Comparison of ENCODE assay signal across 8 cellular contexts in the genomic region with DNA sequence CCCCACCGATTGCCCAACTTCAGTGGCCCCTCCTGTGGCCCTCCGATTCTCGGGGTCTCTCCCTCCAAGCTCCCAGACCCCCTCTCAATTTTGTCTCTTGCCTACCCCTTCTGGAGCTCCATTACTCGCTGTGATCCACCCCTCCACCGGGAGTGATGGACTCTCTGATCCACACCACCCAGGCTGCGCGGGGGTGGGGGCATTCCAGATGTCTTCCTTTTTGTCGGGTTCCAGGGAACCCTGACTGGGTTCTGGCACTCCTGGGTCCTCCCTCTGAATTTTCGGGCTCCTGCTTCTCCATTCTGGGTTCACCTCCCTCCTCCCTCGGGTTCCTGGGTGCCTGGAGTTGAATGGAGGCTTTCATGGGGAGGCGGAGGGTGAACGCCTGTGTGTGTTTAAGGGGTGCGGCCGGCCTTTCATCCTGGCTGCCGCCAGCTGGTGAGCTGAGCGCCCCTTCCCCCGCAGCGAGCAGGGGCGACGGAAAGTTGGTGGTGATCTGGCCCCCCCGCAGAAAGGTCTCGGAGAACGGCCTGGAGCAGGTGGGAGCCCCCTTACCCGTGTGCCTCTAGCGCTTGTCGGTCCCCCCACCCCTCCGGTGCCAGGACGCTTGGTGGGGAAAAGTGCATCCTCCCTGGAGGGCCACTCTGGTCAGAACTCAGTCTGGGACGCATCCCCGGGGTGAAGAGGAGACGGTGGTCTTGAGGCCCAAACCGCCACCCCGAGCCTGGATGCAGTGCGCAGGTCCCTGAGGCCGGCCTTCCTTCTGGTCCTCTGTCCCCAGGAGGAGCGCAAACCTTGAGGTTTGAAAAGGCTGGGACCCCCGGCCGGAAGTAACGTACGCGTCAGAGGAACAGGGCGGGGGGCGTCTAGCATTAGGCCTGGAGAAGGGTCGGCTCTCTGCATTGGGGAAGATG. TPM values are rescaled to one million over a fixed set of nuclear protein-coding genes. Genes with fewer than 3 reads are reported as not detected.
A peak's percentile ranks its signal among the peaks of the same experiment; 100 is the strongest.
DNase-seq lines count a peak whose midpoint lies in the region; ATAC-seq and TF ChIP-seq lines count a peak whose summit lies in the region.

No MANE protein-coding gene starts in this region.

- peak overlapping the region; percentile 77 for H2AFZ ChIP-seq in mammary epithelial cell (ENCODE audit: low read depth, low read length)

- WGBS in mammary epithelial cell (ENCODE audit: low coverage, missing lambda C conversion rate), result 1% methylated on average over 16 of the region's 44 CpGs
- under 1% methylated on average over 17 of the region's 44 CpGs for WGBS in right lobe of liver (ENCODE audit: insufficient coverage, low coverage, low lambda C conversion rate, missing lambda C conversion rate)

- H3K4me1 ChIP-seq in mammary epithelial cell (ENCODE audit: insufficient read depth, low read length), result peaks cover 26% of the 10 kb centered on the region
- peaks cover 0 to 18% (median 8%) of the 10 kb centered on the region in 4 donors for H3K4me1 ChIP-seq in right lobe of liver
- peaks cover 2 to 43% (median 38%) of the 10 kb centered on the region in 5 donors for H3K4me1 ChIP-seq in subcutaneous abdominal adipose tissue (ENCODE audit: control insufficient read depth in 5 of 5, insufficient read depth in 5 of 5, low read length in 5 of 5)

- H3K9me3 ChIP-seq in mammary epithelial cell (replicated peaks; ENCODE audit: insufficient read depth, low read length) (no peaks in the 10 kb centered on the region), right lobe of liver (no peaks in the 10 kb centered on the region), subcutaneous abdominal adipose tissue (ENCODE audit: control insufficient read depth in 5 of 5, low read length in 5 of 5) (no peaks in the 10 kb centered on the region)

- peak overlapping the region; percentile 29 for H3K27ac ChIP-seq in mammary epithelial cell (ENCODE audit: insufficient read depth, low read depth, low read length)
- H3K27ac ChIP-seq in right lobe of liver, result peak overlapping the region; percentile 58 to 82 (median 69)
- H3K27ac ChIP-seq in subcutaneous abdominal adipose tissue (ENCODE audit: low read depth, low read length), result peak overlapping the region; percentile 78

- H3K36me3 ChIP-seq in mammary epithelial cell (ENCODE audit: insufficient read depth, low read length) (no peaks in the 10 kb centered on the region), right lobe of liver (no peaks in the 10 kb centered on the region), subcutaneous abdominal adipose tissue (ENCODE audit: control insufficient read depth in 5 of 5, insufficient read depth in 5 of 5, low read length in 5 of 5) (no peaks in the 10 kb centered on the region)

- peak overlapping the region; percentile 87 for H3K4me2 ChIP-seq in mammary epithelial cell (ENCODE audit: insufficient read depth, low read depth, low read length)

- no peaks in the 10 kb centered on the region for H3K79me2 ChIP-seq in mammary epithelial cell (ENCODE audit: insufficient read depth, low read length)

- H3K9ac ChIP-seq in mammary epithelial cell (ENCODE audit: insufficient read depth, low read length) (peak overlapping the region; percentile 70), subcutaneous abdominal adipose tissue (ENCODE audit: low read length in 5 of 5) (peak overlapping the region; percentile 26 to 83 (median 64))

- ATAC-seq in right lobe of liver (peak in 1 of 4 donors; percentile 0), HG02884 (IDR thresholded peaks at IDR 0.05; ENCODE audit: unreplicated experiment) (no peak)

- no peak for TF ChIP-seq POLR2A in right lobe of liver (IDR thresholded peaks at IDR 0.05)

- no TSS peak for BruUV-seq in mammary epithelial cell (replicated peaks; lab: Mats Ljungman, UMichigan)

- intact Hi-C loops in mammary epithelial cell (cut with micrococcal nuclease) (loop anchor here (1.0 to 5.0 kb wide), 5 partner anchors 43 to 477 kb away; partner anchors contain the start of genes ASF1B, DCAF15 and PRKACA), right lobe of liver (cut with DNase I) (no loop called here)

- in situ Hi-C loops in mammary epithelial cell (cut with MboI; ENCODE audit: low sequenced_read_pairs in 2 of 2), result loop anchor here (5.0 to 10.0 kb wide), 2 partner anchors 192 to 199 kb away; partner anchors contain the start of gene NANOS3 (in 1 of the 2)

- no peaks in the 10 kb centered on the region for H4K20me1 ChIP-seq in mammary epithelial cell (ENCODE audit: insufficient read depth, low read length)

- H3K4me3 ChIP-seq in mammary epithelial cell (replicated peaks in 1 of 3; ENCODE audit: insufficient read depth in 1 of 3, low read depth in 2 of 3, low read length in 3 of 3) (peak overlapping the region; percentile 48 to 84 (median 49)), right lobe of liver (peak overlapping the region; percentile 68 to 75 (median 69)), subcutaneous abdominal adipose tissue (ENCODE audit: low read depth in 1 of 5, low read length in 5 of 5) (peak overlapping the region; percentile 77 to 86 (median 81))

- TF ChIP-seq CTCF in mammary epithelial cell (conservative IDR thresholded peaks at IDR 0.05 in 1 of 2, IDR thresholded peaks at IDR 0.05 in 1 of 2; ENCODE audit: extremely low read depth in 1 of 2, insufficient read depth in 1 of 2, low read depth in 1 of 2, low read length in 2 of 2) (peak in 1 of 2 donors; percentile 0), right lobe of liver (IDR thresholded peaks at IDR 0.05) (no peak)

- dilution Hi-C loops in mammary epithelial cell (cut with HindIII; ENCODE audit: low sequenced_read_pairs), result no loop called here

- DNase-seq in NCI-H1417 (lab: John Stamatoyannopoulos, UW) (peak in 2 of 3 experiments; percentile 81 to 88), NCI-H1417 treated with DMSO at 0.1 percent for 48 hours (lab: John Stamatoyannopoulos, UW) (no peak), NCI-H748 (lab: John Stamatoyannopoulos, UW; ENCODE audit: unreplicated experiment) (peak; percentile 64), mammary epithelial cell (peak; percentile 60), right lobe of liver (peak in 1 of 3 donors; percentile 63), NCI-H1694 treated with DMSO at 0.1 percent for 48 hours (lab: John Stamatoyannopoulos, UW) (no peak)

- H3K27me3 ChIP-seq in mammary epithelial cell (ENCODE audit: insufficient read depth, low read length) (no peaks in the 10 kb centered on the region), right lobe of liver (no peaks in the 10 kb centered on the region), subcutaneous abdominal adipose tissue (ENCODE audit: control insufficient read depth in 5 of 5, insufficient read depth in 4 of 5, low read length in 5 of 5) (no peaks in the 10 kb centered on the region)

- CTCF ChIA-PET in mammary epithelial cell (lab: Charles Lee; ENCODE audit: low non-redundant PET), result interaction anchor here (0.6 kb wide), 2 partner anchors 56 to 194 kb away, joined by 4 read pairs; no protein-coding TSS in a partner anchor

RNA-seq across cellular contexts. Expression of gene MISP3, which starts 1.6 kb away (rescaled TPM):
- total RNA-seq in mammary epithelial cell (1 to 10 TPM; 1.2 to 1.5 TPM), right lobe of liver (10 to 100 TPM in 1 of 6 experiments, 1 to 10 TPM in 5; 3.6 to 12.0 (median 6.1) TPM)
- 0.59 TPM for polyA plus RNA-seq in mammary epithelial cell
- polyA minus RNA-seq in mammary epithelial cell, result not detected

RNA-seq across cellular contexts. Expression of gene C19orf67, which starts 11.4 kb away (rescaled TPM):
- total RNA-seq in mammary epithelial cell (not detected), right lobe of liver (under 1 TPM in 1 of 6 experiments, not detected in 5; 0.27 TPM)
- not detected for polyA plus RNA-seq in mammary epithelial cell
- not detected for polyA minus RNA-seq in mammary epithelial cell

RNA-seq across cellular contexts. Expression of gene PALM3, which starts 12.3 kb away (rescaled TPM):
- total RNA-seq in mammary epithelial cell (not detected), right lobe of liver (10 to 100 TPM in 4 of 6 experiments, 1 to 10 TPM in 2; 5.3 to 33.9 (median 17.0) TPM)
- not detected for polyA plus RNA-seq in mammary epithelial cell
- polyA minus RNA-seq in mammary epithelial cell, result not detected

RNA-seq across cellular contexts. Expression of gene SAMD1, which starts 16.4 kb away (rescaled TPM):
- total RNA-seq in mammary epithelial cell, result 10 to 100 TPM; 15.8 to 25.7 TPM
- 18.6 TPM for polyA plus RNA-seq in mammary epithelial cell
- 18.8 TPM for polyA minus RNA-seq in mammary epithelial cell
- 10 to 100 TPM in 5 of 6 experiments, 1 to 10 TPM in 1; 10.0 to 25.3 (median 15.6) TPM for total RNA-seq in right lobe of liver

RNA-seq across cellular contexts. Expression of gene IL27RA, which starts 42.6 kb away (rescaled TPM):
- total RNA-seq in mammary epithelial cell, result 1 to 10 TPM; 3.2 to 6.9 TPM
- polyA plus RNA-seq in mammary epithelial cell, result 10.3 TPM
- 1.1 TPM for polyA minus RNA-seq in mammary epithelial cell
- 1 to 10 TPM; 1.1 to 3.0 (median 1.5) TPM for total RNA-seq in right lobe of liver

Comparison
In these comparisons a context has a peak if more than half of its experiments do, and no peak if none do; other contexts are left out.
1. DNase-seq: peak in NCI-H1417 (2 of 3), NCI-H748 (single experiment) and mammary epithelial cell (single experiment); none in NCI-H1417 treated with DMSO at 0.1 percent for 48 hours (single experiment) and NCI-H1694 treated with DMSO at 0.1 percent for 48 hours (single experiment).
2. RNA of gene PALM3, which starts 12.3 kb away (total RNA-seq): 5.3 to 33.9 TPM in right lobe of liver; not detected in mammary epithelial cell; every median in the first group is over 4 times any median in the second.
3. Peak in every context shown above with its lines, with median percentiles within 50 percentile points of each other: H3K27ac ChIP-seq and H3K4me3 ChIP-seq.